In the genomic region with DNA sequence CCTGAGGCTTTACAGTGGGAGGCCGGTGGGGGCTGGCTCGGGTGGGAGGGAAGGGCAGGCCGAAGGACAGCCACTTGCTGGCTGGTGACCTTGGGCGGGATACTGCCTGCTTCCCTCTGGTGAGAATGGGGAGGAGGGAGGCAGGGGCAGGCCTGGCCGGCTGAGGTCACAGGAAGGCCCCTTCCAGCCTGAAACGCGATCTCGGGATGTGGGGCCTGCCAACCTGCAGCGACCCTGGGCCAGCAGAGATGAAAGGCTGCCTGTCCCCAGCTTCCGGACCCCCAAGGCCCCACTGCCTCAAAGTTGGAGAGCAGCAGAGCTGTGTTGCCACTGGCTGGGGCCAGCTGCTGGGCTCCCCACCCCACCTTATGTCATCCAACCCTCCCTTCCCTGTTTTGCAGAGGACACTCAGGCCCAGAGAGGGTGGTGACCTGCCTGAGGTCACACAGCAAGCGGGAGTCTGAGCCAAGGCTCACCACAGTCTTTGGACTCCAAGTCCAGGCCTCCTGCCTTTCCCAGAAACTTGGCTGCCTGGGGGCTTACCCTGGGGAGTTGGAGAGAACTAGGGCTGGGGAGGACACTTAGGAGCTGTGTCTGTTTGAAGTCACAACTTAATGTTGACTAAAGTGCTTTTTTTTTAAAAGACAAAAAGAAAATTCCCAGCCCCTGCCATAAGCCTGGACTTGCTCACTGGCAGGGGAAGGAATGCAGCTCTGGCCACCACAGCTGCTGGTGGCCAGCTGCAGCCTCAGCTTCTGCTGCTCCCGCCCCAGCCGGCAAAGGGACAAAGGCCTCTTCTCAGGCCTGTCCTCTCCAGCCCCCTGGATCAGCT, we compare ENCODE assay signal across 9 cellular contexts. TPM values are rescaled to one million over a fixed set of nuclear protein-coding genes. Genes with fewer than 3 reads are reported as not detected.
A peak's percentile ranks its signal among the peaks of the same experiment; 100 is the strongest.
DNase-seq lines count a peak whose midpoint lies in the region; ATAC-seq and TF ChIP-seq lines count a peak whose summit lies in the region.
"Had no signal": no experiment of that assay in that cellular context is flagged by ENCODE, and none has a peak within 500 bp of the region (broad histone marks: within the 10 kb centered on the region; RNA-seq: fewer than 3 reads in every experiment).

No MANE protein-coding gene starts in this region.

- H3K27me3 ChIP-seq in SJCRH30 (no peaks in the 10 kb centered on the region), fibroblast of lung (ENCODE audit: control insufficient read depth, insufficient read depth, low read length) (no peaks in the 10 kb centered on the region)

- ATAC-seq in GM19351 (IDR thresholded peaks at IDR 0.05; ENCODE audit: unreplicated experiment) = no peak
- ATAC-seq in HG03280 (IDR thresholded peaks at IDR 0.05; ENCODE audit: unreplicated experiment) = no peak
- ATAC-seq in HG03097 (IDR thresholded peaks at IDR 0.05; ENCODE audit: low FRiP score, unreplicated experiment) = no peak

- no peaks in the 10 kb centered on the region for H3K36me3 Mint-ChIP-seq in type B pancreatic cell
- H3K36me3 Mint-ChIP-seq: activated naive CD8-positive, alpha-beta T cell treated with anti-CD3 and anti-CD28 coated beads, Interleukin-2, amount 10 ng/mL, durations not matched to agents 7 days and 5 days had no signal

- peak overlapping the region; percentile 71 for H2AFZ ChIP-seq in fibroblast of lung (ENCODE audit: low read length)

- DNase-seq in SJCRH30 (peak; percentile 97), fibroblast of lung (ENCODE audit: low read depth in 2 of 2) (peak; percentile 62 to 75), mucosa of gallbladder (ENCODE audit: low spot score) (peak; percentile 69), type B pancreatic cell (ENCODE audit: extremely low spot score, unreplicated experiment) (no peak), NCI-H774 (lab: John Stamatoyannopoulos, UW) (no peak)
- DNase-seq: activated naive CD8-positive, alpha-beta T cell treated with anti-CD3 and anti-CD28 coated beads, Interleukin-2, amount 10 ng/mL, durations not matched to agents 7 days and 5 days had no signal

- H3K27me3 Mint-ChIP-seq in type B pancreatic cell = no peaks in the 10 kb centered on the region

- TF ChIP-seq CTCF in fibroblast of lung (conservative IDR thresholded peaks at IDR 0.05 in 1 of 2, IDR thresholded peaks at IDR 0.05 in 1 of 2; ENCODE audit: low read depth in 1 of 2, low read length in 2 of 2) (no peak), type B pancreatic cell (conservative IDR thresholded peaks at IDR 0.05) (no peak)

- no peaks in the 10 kb centered on the region for H3K79me2 ChIP-seq in fibroblast of lung (ENCODE audit: control insufficient read depth, insufficient read depth, low read length)

- H3K4me3 ChIP-seq in SJCRH30 (no peak overlapping the region; the same call in 1 of the 2 replicates), fibroblast of lung (replicated peaks in 1 of 4; ENCODE audit: control extremely low read depth in 1 of 4, insufficient read depth in 1 of 4, low read depth in 3 of 4, low read length in 4 of 4) (peak overlapping the region in 1 of 4 experiments; percentile 4)

- H3K27ac ChIP-seq in SJCRH30 (peak overlapping the region; percentile 83), fibroblast of lung (ENCODE audit: insufficient read depth, low read length) (peak overlapping the region; percentile 69)

- no peaks in the 10 kb centered on the region for H3K36me3 ChIP-seq in SJCRH30
- H3K36me3 ChIP-seq in fibroblast of lung (ENCODE audit: control insufficient read depth, insufficient read depth, low read length) = no peaks in the 10 kb centered on the region

- peak overlapping the region; percentile 32 for H3K4me2 ChIP-seq in fibroblast of lung (ENCODE audit: extremely low read depth, insufficient read depth, low read length)

- H3K4me1 Mint-ChIP-seq in type B pancreatic cell (ENCODE audit: unreplicated experiment) = peaks cover 29% of the 10 kb centered on the region

- peak overlapping the region; percentile 89 for H3K27ac Mint-ChIP-seq in type B pancreatic cell
- H3K27ac Mint-ChIP-seq: activated naive CD8-positive, alpha-beta T cell treated with anti-CD3 and anti-CD28 coated beads, Interleukin-2, amount 10 ng/mL, durations not matched to agents 7 days and 5 days had no signal

- no peaks in the 10 kb centered on the region for H3K9me3 Mint-ChIP-seq in type B pancreatic cell
- H3K9me3 Mint-ChIP-seq: activated naive CD8-positive, alpha-beta T cell treated with anti-CD3 and anti-CD28 coated beads, Interleukin-2, amount 10 ng/mL, durations not matched to agents 7 days and 5 days had no signal

- no peaks in the 10 kb centered on the region for H4K20me1 ChIP-seq in fibroblast of lung (ENCODE audit: control insufficient read depth, extremely low read depth, insufficient read depth, low read length)

- H3K4me1 ChIP-seq in SJCRH30 = peaks cover 25% of the 10 kb centered on the region
- peaks cover 16% of the 10 kb centered on the region for H3K4me1 ChIP-seq in fibroblast of lung (ENCODE audit: control insufficient read depth, extremely low read depth, insufficient read depth, low read length)

- H3K9me3 ChIP-seq in SJCRH30 (replicated peaks) = no peaks in the 10 kb centered on the region
- H3K9me3 ChIP-seq in fibroblast of lung (ENCODE audit: control insufficient read depth, insufficient read depth, low read depth, low read length) = no peaks in the 10 kb centered on the region

- H3K9ac ChIP-seq in fibroblast of lung (ENCODE audit: insufficient read depth, low read length) = no peak overlapping the region

- no peak overlapping the region for H3K4me3 Mint-ChIP-seq in type B pancreatic cell
- H3K4me3 Mint-ChIP-seq: activated naive CD8-positive, alpha-beta T cell treated with anti-CD3 and anti-CD28 coated beads, Interleukin-2, amount 10 ng/mL, durations not matched to agents 7 days and 5 days had no signal

RNA-seq across cellular contexts. Expression of gene WASF2, which starts 14.8 kb away (rescaled TPM):
- total RNA-seq in SJCRH30 (2014; rRNA removed; shearing (Covaris generic)) = 38.2 and 43.6 TPM in 2 replicates
- 16.7 and 26.3 TPM in 2 replicates for total RNA-seq in fibroblast of lung
- polyA plus RNA-seq in fibroblast of lung = 55.5 and 66.9 TPM in 2 replicates
- 57.3 and 72.1 TPM in 2 replicates for polyA plus RNA-seq in fibroblast of lung (2012)
- 183 and 186 TPM in 2 replicates for polyA minus RNA-seq in fibroblast of lung (ENCODE audit: low replicate concordance)
- 124 TPM for total RNA-seq in mucosa of gallbladder
- total RNA-seq in type B pancreatic cell (ENCODE audit: low replicate concordance) = 113 and 123 TPM in 2 replicates

Comparison
In these comparisons a context has a peak if more than half of its experiments do, and no peak if none do; other contexts are left out.
1. DNase-seq: peak in SJCRH30 (2 of 2), fibroblast of lung (2 of 2) and mucosa of gallbladder (single experiment); none in type B pancreatic cell (single experiment) and NCI-H774 (single experiment).